19 cellular contexts compared by ENCODE assay signal in the genomic region with DNA sequence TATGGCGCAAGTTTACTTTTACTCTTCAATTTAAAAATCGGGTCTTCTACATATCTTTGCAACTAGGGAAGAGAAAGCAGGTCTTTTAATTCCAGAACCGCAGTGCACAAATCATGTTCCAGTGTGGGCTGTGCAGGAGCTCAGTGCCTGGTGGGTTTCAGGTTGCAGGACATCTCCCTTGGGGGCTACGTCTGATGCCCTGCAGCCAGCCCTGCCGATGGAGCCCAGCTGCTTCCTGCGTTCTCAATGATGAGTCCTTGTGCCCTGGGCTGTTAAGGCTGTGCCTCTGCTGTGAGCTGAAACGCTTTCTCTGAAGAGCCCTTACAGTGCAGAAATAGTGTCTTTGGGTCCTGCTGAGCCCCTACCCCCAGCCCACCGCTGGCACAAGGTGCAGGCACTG.
DNase-seq lines count a peak whose midpoint lies in the region; FAIRE-seq and TF ChIP-seq lines count a peak whose summit lies in the region.
"Had no signal": no experiment of that assay in that cellular context is flagged by ENCODE, and none has a peak within 500 bp of the region (broad histone marks: within the 10 kb centered on the region; RNA-seq: fewer than 3 reads in every experiment).

No MANE protein-coding gene starts in this region.

- POLR2A ChIA-PET in A673 (lab: Charles Lee; ENCODE audit: low non-redundant PET), result no interaction called here

- CTCF ChIA-PET in A673 (lab: Charles Lee), result no interaction called here

- DNase-seq in A673 (ENCODE audit: low spot score) (no peak), NCI-H524 (lab: John Stamatoyannopoulos, UW) (peak; percentile 51 to 85), kidney (peak; percentile 45), occipital lobe (lab: John Stamatoyannopoulos, UW) (no peak), islet precursor cell (no peak), NCI-H1105 (lab: John Stamatoyannopoulos, UW) (no peak), 8988T (no peak)
- DNase-seq: ACHN; COR-L47; NCI-H1417; NCI-H1930; NCI-H510A; NK-92 treated with Interleukin-12 subunit alpha and Interleukin-12 subunit beta, amount 100 ng/mL, for 24 hours had no signal

- H3K4me2 ChIP-seq in BLaER1 treated with 17β-estradiol and CSF1 and Interleukin-3, amounts not matched to agents 10 nM and 100 nM, result peak overlapping the region in 9 of 11 experiments; percentile 44 to 90 (median 77); a peak in 19 of 22 replicates

- peak overlapping the region; percentile 32 for H3K27ac ChIP-seq in A673 (ENCODE audit: low read depth, low read length, poor library complexity, severe bottlenecking)
- peak overlapping the region in 2 of 11 experiments; percentile 5 to 12; a peak in 1 of 22 replicates for H3K27ac ChIP-seq in BLaER1 treated with 17β-estradiol and CSF1 and Interleukin-3, amounts not matched to agents 10 nM and 100 nM
- H3K27ac ChIP-seq in kidney (ENCODE audit: low read depth in 2 of 2, low read length in 2 of 2), result no peak overlapping the region
- H3K27ac ChIP-seq: Peyer's patch, SK-N-MC had no signal

- H3K9me3 ChIP-seq in A673 (ENCODE audit: low read depth, low read length, poor library complexity, severe bottlenecking) (no peaks in the 10 kb centered on the region), kidney (ENCODE audit: control insufficient read depth in 1 of 2, low read length in 2 of 2) (no peaks in the 10 kb centered on the region)
- H3K9me3 ChIP-seq in BLaER1 treated with 17β-estradiol and CSF1 and Interleukin-3, amounts not matched to agents 10 nM and 100 nM (replicated peaks in 1 of 11), result no peaks in the 10 kb centered on the region
- H3K9me3 ChIP-seq: Peyer's patch had no signal

- H3K36me3 ChIP-seq in A673 (ENCODE audit: insufficient read depth, low read length, poor library complexity, severe bottlenecking) (no peaks in the 10 kb centered on the region), kidney (ENCODE audit: control insufficient read depth in 1 of 2, insufficient read depth in 2 of 2, low read length in 2 of 2) (no peaks in the 10 kb centered on the region)
- no peaks in the 10 kb centered on the region for H3K36me3 ChIP-seq in BLaER1 treated with 17β-estradiol and CSF1 and Interleukin-3, amounts not matched to agents 10 nM and 100 nM
- H3K36me3 ChIP-seq: Peyer's patch had no signal

- no peak overlapping the region for H3K9ac ChIP-seq in BLaER1 treated with 17β-estradiol and CSF1 and Interleukin-3, amounts not matched to agents 10 nM and 100 nM
- H3K9ac ChIP-seq in kidney (ENCODE audit: low read length in 2 of 2), result no peak overlapping the region

- intact Hi-C loops in A673 (cut with micrococcal nuclease; ENCODE audit: unreplicated experiment), result no loop called here
- intact Hi-C loops in kidney (cut with DNase I), result no loop called here

- H3K4me1 ChIP-seq in A673 (ENCODE audit: insufficient read depth, low read length, poor library complexity, severe bottlenecking) (peaks cover 25% of the 10 kb centered on the region), kidney (ENCODE audit: control insufficient read depth in 1 of 2, insufficient read depth in 1 of 2, low read depth in 1 of 2, low read length in 2 of 2) (peaks cover 0 to 2% of the 10 kb centered on the region in 2 donors)
- H3K4me1 ChIP-seq in BLaER1 treated with 17β-estradiol and CSF1 and Interleukin-3, amounts not matched to agents 10 nM and 100 nM, result peaks cover 7 to 74% (median 65%) of the 10 kb centered on the region in 10 experiments; a peak in 18 of 20 replicates
- H3K4me1 ChIP-seq: Peyer's patch had no signal

- H3K4me3 ChIP-seq in A673 (ENCODE audit: low read depth, low read length, poor library complexity, severe bottlenecking) (no peak overlapping the region), kidney (ENCODE audit: low read length in 2 of 2) (no peak overlapping the region)
- H3K4me3 ChIP-seq in BLaER1 treated with 17β-estradiol and CSF1 and Interleukin-3, amounts not matched to agents 10 nM and 100 nM, result no peak overlapping the region
- H3K4me3 ChIP-seq: K562, Peyer's patch, SK-N-MC had no signal

- H3K27me3 ChIP-seq in A673 (replicated peaks; ENCODE audit: insufficient read depth, low read depth, low read length, poor library complexity), result no peaks in the 10 kb centered on the region
- H3K27me3 ChIP-seq in BLaER1 treated with 17β-estradiol and CSF1 and Interleukin-3, amounts not matched to agents 10 nM and 100 nM, result peaks cover 0 to 15% (median 0%) of the 10 kb centered on the region in 11 experiments; a peak in 4 of 22 replicates
- H3K27me3 ChIP-seq: Peyer's patch had no signal

- no TSS peak for BruUV-seq in A673 (replicated peaks; lab: Mats Ljungman, UMichigan)

- no peak for FAIRE-seq in kidney (lab: Jason Lieb, UNC)
- FAIRE-seq: GM12892, H1, K562 had no signal

- no peak for TF ChIP-seq CTCF in A673 (conservative IDR thresholded peaks at IDR 0.05; ENCODE audit: low read depth, low read length)
- no peak for TF ChIP-seq CTCF in kidney (IDR thresholded peaks at IDR 0.05; ENCODE audit: borderline replicate concordance, extremely low read depth, insufficient read depth)

- no peaks in the 10 kb centered on the region for H4K20me1 ChIP-seq in BLaER1 treated with 17β-estradiol and CSF1 and Interleukin-3, amounts not matched to agents 10 nM and 100 nM

Comparison
In these comparisons a context has a peak if more than half of its experiments do, and no peak if none do; other contexts are left out.
1. DNase-seq: peak in NCI-H524 (2 of 2) and kidney (single experiment); none in A673 (single experiment), occipital lobe (single experiment), islet precursor cell (single experiment), NCI-H1105 (single experiment) and 8988T (single experiment).